In the genomic region with DNA sequence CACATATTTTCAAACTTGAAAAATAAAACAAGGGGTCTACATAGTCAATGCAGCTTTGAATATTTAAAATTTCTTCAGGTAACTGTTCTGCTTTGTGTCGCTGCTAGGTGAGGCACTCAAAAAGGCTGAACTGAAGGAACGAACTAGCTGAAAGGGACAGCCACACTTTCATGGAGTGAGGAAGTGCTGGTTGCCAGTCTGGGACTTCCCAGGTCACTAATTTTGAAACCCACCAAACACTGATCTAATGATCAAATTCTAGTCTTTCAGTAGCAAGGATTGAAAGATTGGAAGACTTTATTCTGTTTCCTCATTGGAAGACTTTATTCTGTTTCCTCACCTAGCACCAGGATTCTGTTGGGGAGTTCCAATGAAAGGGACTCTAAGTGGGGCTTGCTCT, we compare ENCODE assay signal across 25 cellular contexts.
"Had no signal": no experiment of that assay in that cellular context is flagged by ENCODE, and none has a peak within 500 bp of the region (broad histone marks: within the 10 kb centered on the region; RNA-seq: fewer than 3 reads in every experiment).

No MANE protein-coding gene starts in this region.

- H3K27ac ChIP-seq: breast epithelium, colonic mucosa, dorsolateral prefrontal cortex, hepatocyte, left lung, pancreas, psoas muscle, tibial nerve, uterus had no signal

- H3K27ac Mint-ChIP-seq: activated naive CD8-positive, alpha-beta T cell treated with anti-CD3 and anti-CD28 coated beads for 36 hours; immature natural killer cell; stimulated activated naive CD8-positive, alpha-beta T cell treated with anti-CD3 and anti-CD28 coated beads, Interleukin-15, Interleukin-2, amounts not matched to agents 100 ng/mL and 50 ng/mL, for 24 hours had no signal

- H3K4me3 Mint-ChIP-seq: activated naive CD8-positive, alpha-beta T cell treated with anti-CD3 and anti-CD28 coated beads for 36 hours; central memory CD8-positive, alpha-beta T cell; effector memory CD8-positive, alpha-beta T cell; immature natural killer cell; nephron; stimulated activated naive CD8-positive, alpha-beta T cell treated with anti-CD3 and anti-CD28 coated beads, Interleukin-15, Interleukin-2, amounts not matched to agents 100 ng/mL and 50 ng/mL, for 24 hours had no signal

- H3K4me3 ChIP-seq: breast epithelium, colonic mucosa, dorsolateral prefrontal cortex, hepatocyte, left lung, lung, pancreas, psoas muscle, tibial nerve, uterus had no signal

- H2AFZ ChIP-seq: hepatocyte had no signal

- H3K4me1 ChIP-seq: breast epithelium, colonic mucosa, psoas muscle, tibial nerve, uterus had no signal

- H3K9me3 ChIP-seq: breast epithelium, colonic mucosa, left lung, pancreas, psoas muscle, tibial nerve, uterus had no signal

- H3K36me3 ChIP-seq: breast epithelium, colonic mucosa, left lung, pancreas, tibial nerve, uterus had no signal

- H3K27me3 ChIP-seq: breast epithelium, colonic mucosa, dorsolateral prefrontal cortex, hepatocyte, left lung, pancreas, tibial nerve, uterus had no signal

- H3K27me3 Mint-ChIP-seq: activated naive CD8-positive, alpha-beta T cell treated with anti-CD3 and anti-CD28 coated beads for 36 hours; central memory CD8-positive, alpha-beta T cell; effector memory CD8-positive, alpha-beta T cell; stimulated activated naive CD8-positive, alpha-beta T cell treated with anti-CD3 and anti-CD28 coated beads, Interleukin-15, Interleukin-2, amounts not matched to agents 100 ng/mL and 50 ng/mL, for 24 hours had no signal

- H3K9me3 Mint-ChIP-seq: activated naive CD8-positive, alpha-beta T cell treated with anti-CD3 and anti-CD28 coated beads for 36 hours; central memory CD8-positive, alpha-beta T cell; effector memory CD8-positive, alpha-beta T cell; immature natural killer cell; nephron; stimulated activated naive CD8-positive, alpha-beta T cell treated with anti-CD3 and anti-CD28 coated beads, Interleukin-15, Interleukin-2, amounts not matched to agents 100 ng/mL and 50 ng/mL, for 24 hours had no signal

- H3K36me3 Mint-ChIP-seq: activated naive CD8-positive, alpha-beta T cell treated with anti-CD3 and anti-CD28 coated beads for 36 hours; immature natural killer cell had no signal

- H3K4me2 ChIP-seq: hepatocyte had no signal

- ATAC-seq: effector memory CD8-positive, alpha-beta T cell; esophagus mucosa; left lung; pancreas; psoas muscle; right cardiac atrium had no signal

- DNase-seq: activated CD4-positive, alpha-beta T cell treated with anti-CD3 and anti-CD28 coated beads, Interleukin-2, amount 50 U/mL, for 4 hours; activated naive CD4-positive, alpha-beta T cell treated with Interleukin-2 at 50 U/mL for 16 hours; activated naive CD8-positive, alpha-beta T cell treated with anti-CD3 and anti-CD28 coated beads for 36 hours; activated T-cell treated with anti-CD3 and anti-CD28 coated beads, Interleukin-2, amount 50 U/mL, for 48 hours; colonic mucosa; dorsolateral prefrontal cortex; effector memory CD8-positive, alpha-beta T cell; glutamatergic neuron; immature natural killer cell; left lung; pancreas; psoas muscle; right cardiac atrium; stimulated activated CD4-positive, alpha-beta T cell treated with anti-CD3 and anti-CD28 coated beads, Interleukin-4, amount 100 ng/mL, for 24 hours; substantia nigra; T-helper 9 cell; uterus had no signal

- H3K4me1 Mint-ChIP-seq: central memory CD8-positive, alpha-beta T cell had no signal

- H3K79me2 ChIP-seq: hepatocyte had no signal
